23 cellular contexts compared by ENCODE assay signal in genomic region chr2:64284751-64285150, GRCh38.
DNase-seq lines count a peak whose midpoint lies in the region; ATAC-seq, FAIRE-seq and TF ChIP-seq lines count a peak whose summit lies in the region.
"Had no signal": no experiment of that assay in that cellular context is flagged by ENCODE, and none has a peak within 500 bp of the region (broad histone marks: within the 10 kb centered on the region; RNA-seq: fewer than 3 reads in every experiment).

No MANE protein-coding gene starts in this region.

- H2BK120ac ChIP-seq in neuronal stem cell (ENCODE audit: low read depth, low read length): no peak overlapping the region

- H2AK5ac ChIP-seq in neuronal stem cell (ENCODE audit: low read depth, low read length): no peak overlapping the region

- H3K79me2 ChIP-seq in GM12878 (ENCODE audit: control insufficient read depth, insufficient read depth, low read length): no peaks in the 10 kb centered on the region

- DNase-seq in left ventricle myocardium superior (peak; percentile 45), cardiac septum (ENCODE audit: low spot score) (no peak), GM12878 (ENCODE audit: low read depth, low spot score) (no peak), neuronal stem cell (ENCODE audit: low spot score) (no peak), tibial nerve (ENCODE audit: low spot score in 2 of 2) (no peak), lower lobe of right lung (no peak)
- DNase-seq: activated naive CD4-positive, alpha-beta T cell; CD4-positive, alpha-beta T cell; HCEC 1CT; islet precursor cell; mammary epithelial cell; MM.1S; naive thymus-derived CD4-positive, alpha-beta T cell; pancreas; SJCRH30; stimulated activated CD4-positive, alpha-beta T cell treated with anti-CD3 and anti-CD28 coated beads, Interleukin-2, amount 100 ng/mL, for 24 hours; stomach; T-helper 17 cell had no signal

- H2BK15ac ChIP-seq in neuronal stem cell (ENCODE audit: low read length): no peak overlapping the region

- FAIRE-seq in GM12878 (lab: Jason Lieb, UNC): no peak
- FAIRE-seq: pancreas, urothelium cell line had no signal

- no peak overlapping the region for H2BK12ac ChIP-seq in neuronal stem cell (ENCODE audit: low read length)

- ATAC-seq in left ventricle myocardium superior (peak; percentile 19), GM12878 (no peak), HG03378 (IDR thresholded peaks at IDR 0.05; ENCODE audit: unreplicated experiment) (no peak), HG03571 (IDR thresholded peaks at IDR 0.05; ENCODE audit: unreplicated experiment) (no peak), lower lobe of right lung (no peak)
- ATAC-seq: naive thymus-derived CD4-positive, alpha-beta T cell; T-helper 17 cell had no signal

- no peaks in the 10 kb centered on the region for H3K79me1 ChIP-seq in neuronal stem cell (ENCODE audit: low read depth, low read length)

- TF ChIP-seq POLR2A in GM12878 (IDR thresholded peaks at IDR 0.05; ENCODE audit: low read depth, low read length) (no peak), tibial nerve (IDR thresholded peaks at IDR 0.05) (no peak)

- H3K4me2 ChIP-seq in GM12878 (ENCODE audit: control insufficient read depth, insufficient read depth) (no peak overlapping the region), neuronal stem cell (ENCODE audit: insufficient read depth, low read length, poor library complexity, severe bottlenecking) (no peak overlapping the region)

- no TSS peak for BruUV-seq in GM12878 (replicated peaks; lab: Mats Ljungman, UMichigan)

- H3K4me3 ChIP-seq in GM12878 (no peak overlapping the region), neuronal stem cell (ENCODE audit: low read length in 2 of 2) (no peak overlapping the region), tibial nerve (no peak overlapping the region), lower lobe of right lung (no peak overlapping the region)
- H3K4me3 ChIP-seq: ascending aorta, pancreas, SJCRH30, stomach had no signal

- no peak overlapping the region for H2BK5ac ChIP-seq in neuronal stem cell (ENCODE audit: low read length)

- intact Hi-C loops in left ventricle myocardium superior (cut with micrococcal nuclease): no loop called here
- intact Hi-C loops in cardiac septum (cut with DNase I): loop anchor here (5.0 kb wide), 1 partner anchor 42 kb away; no protein-coding TSS in a partner anchor
- intact Hi-C loops in GM12878 (cut with micrococcal nuclease; ENCODE audit: unreplicated experiment): no loop called here
- intact Hi-C loops in lower lobe of right lung (cut with DNase I): no loop called here

- CTCF ChIA-PET in GM12878 (lab: Yijun Ruan, JAX): interaction anchor here (0.6 to 1.0 kb wide), 2 partner anchors 46 to 335 kb away, joined by 3 read pairs; no protein-coding TSS in a partner anchor

- 79% methylated on average over 3 of the region's 3 CpGs for WGBS in GM12878 (ENCODE audit: insufficient coverage, insufficient replicate concordance, low lambda C conversion rate, missing lambda C conversion rate)
- no CpG with 5 or more reads among the region's 3 CpGs for WGBS in neuronal stem cell (ENCODE audit: extremely low coverage in 2 of 2, insufficient read length in 2 of 2, insufficient replicate concordance in 1 of 2), 2 donors
- 28 to 32% methylated on average over 3 of the region's 3 CpGs for WGBS in tibial nerve, 2 donors

- POLR2A ChIA-PET in GM12878 (lab: Charles Lee): no interaction called here

- H3K9me3 ChIP-seq in GM12878 (replicated peaks; ENCODE audit: control insufficient read depth, insufficient read depth, low read length) (no peaks in the 10 kb centered on the region), neuronal stem cell (replicated peaks in 1 of 2; ENCODE audit: control insufficient read depth in 2 of 2, insufficient read depth in 1 of 2, low read depth in 1 of 2, low read length in 2 of 2) (no peaks in the 10 kb centered on the region), tibial nerve (no peaks in the 10 kb centered on the region), lower lobe of right lung (no peaks in the 10 kb centered on the region)
- H3K9me3 ChIP-seq: ascending aorta, pancreas, stomach had no signal

- no peaks in the 10 kb centered on the region for H4K20me1 ChIP-seq in GM12878 (ENCODE audit: control insufficient read depth, insufficient read depth)

- TF ChIP-seq CTCF in GM12878 (IDR thresholded peaks at IDR 0.05 in 2 of 3, conservative IDR thresholded peaks at IDR 0.05 in 1 of 3; ENCODE audit: control insufficient read depth in 2 of 3, extremely low read depth in 1 of 3, insufficient read depth in 1 of 3, low read depth in 3 of 3, low read length in 3 of 3) (no peak), tibial nerve (IDR thresholded peaks at IDR 0.05) (no peak), lower lobe of right lung (IDR thresholded peaks at IDR 0.05) (no peak)

- in situ Hi-C loops in GM12878 (cut with MboI): no loop called here

- no peak overlapping the region for H4K91ac ChIP-seq in neuronal stem cell (ENCODE audit: low read depth, low read length, poor library complexity)

- H3K4me1 ChIP-seq in GM12878 (ENCODE audit: control insufficient read depth, insufficient read depth, low read length) (peaks cover 13% of the 10 kb centered on the region), neuronal stem cell (ENCODE audit: control insufficient read depth in 2 of 2, insufficient read depth in 1 of 2, low read depth in 1 of 2, low read length in 2 of 2) (peaks cover 5% of the 10 kb centered on the region in 2 donors), tibial nerve (peaks cover 0 to 38% (median 11%) of the 10 kb centered on the region in 4 donors), lower lobe of right lung (peaks cover 19% of the 10 kb centered on the region)
- H3K4me1 ChIP-seq: pancreas had no signal

- no peak for TF ChIP-seq RAD21 in GM12878 (IDR thresholded peaks at IDR 0.05; ENCODE audit: insufficient read depth, low read depth, low read length)

- H4K8ac ChIP-seq in neuronal stem cell (ENCODE audit: low read depth, low read length): no peak overlapping the region

- peak overlapping the region; percentile 12 for H3K14ac ChIP-seq in neuronal stem cell (ENCODE audit: low read length)

- H2AFZ ChIP-seq in GM12878 (ENCODE audit: control insufficient read depth, low read depth, low read length) (peak overlapping the region; percentile 11), neuronal stem cell (ENCODE audit: low read length) (no peak overlapping the region)

- RAD21 ChIA-PET in GM12878 (lab: Charles Lee; ENCODE audit: unreplicated experiment): interaction anchor here (1.3 kb wide), 1 partner anchor 41 kb away, joined by 3 read pairs; no protein-coding TSS in a partner anchor

- no peak overlapping the region for H3K23ac ChIP-seq in neuronal stem cell (ENCODE audit: low read depth, low read length, poor library complexity)

- no peak for TF ChIP-seq EP300 in GM12878 (IDR thresholded peaks at IDR 0.05; ENCODE audit: borderline replicate concordance in 1 of 2, control insufficient read depth in 1 of 2, low read depth in 2 of 2, low read length in 2 of 2)
- TF ChIP-seq EP300 in tibial nerve (IDR thresholded peaks at IDR 0.05): no peak

- no peaks in the 10 kb centered on the region for H3K27me3 ChIP-seq in GM12878 (replicated peaks in 1 of 2; ENCODE audit: control insufficient read depth in 2 of 2, insufficient read depth in 2 of 2, low read length in 1 of 2)
- H3K27me3 ChIP-seq in neuronal stem cell (ENCODE audit: control insufficient read depth in 3 of 3, insufficient read depth in 3 of 3, low read depth in 1 of 3, low read length in 3 of 3): no peaks in the 10 kb centered on the region
- H3K27me3 ChIP-seq in tibial nerve: no peaks in the 10 kb centered on the region
- H3K27me3 ChIP-seq in lower lobe of right lung (ENCODE audit: low read depth): no peaks in the 10 kb centered on the region
- H3K27me3 ChIP-seq: ascending aorta, pancreas, SJCRH30, stomach had no signal

- H3K36me3 ChIP-seq in GM12878 (ENCODE audit: control insufficient read depth in 2 of 2, insufficient read depth in 2 of 2, low read length in 1 of 2) (no peaks in the 10 kb centered on the region), neuronal stem cell (replicated peaks in 1 of 2; ENCODE audit: control insufficient read depth in 2 of 2, insufficient read depth in 2 of 2, low read length in 2 of 2) (no peaks in the 10 kb centered on the region), tibial nerve (no peaks in the 10 kb centered on the region), lower lobe of right lung (no peaks in the 10 kb centered on the region)
- H3K36me3 ChIP-seq: ascending aorta, pancreas, SJCRH30, stomach had no signal

- no peak overlapping the region for H3K9ac ChIP-seq in GM12878 (ENCODE audit: control insufficient read depth, insufficient read depth, low read length)
- H3K9ac ChIP-seq in neuronal stem cell (ENCODE audit: low read depth, low read length, poor library complexity): no peak overlapping the region

- H3K27ac ChIP-seq in GM12878 (ENCODE audit: control insufficient read depth, insufficient read depth): no peak overlapping the region
- H3K27ac ChIP-seq in neuronal stem cell (replicated peaks; ENCODE audit: low read length): no peak overlapping the region
- no peak overlapping the region for H3K27ac ChIP-seq in tibial nerve
- no peak overlapping the region for H3K27ac ChIP-seq in lower lobe of right lung
- H3K27ac ChIP-seq: ascending aorta, pancreas, SJCRH30, VCaP had no signal

- H3K4ac ChIP-seq in neuronal stem cell (ENCODE audit: low read length): no peak overlapping the region

- SMC1A ChIA-PET in GM12878 (lab: Charles Lee; ENCODE audit: uncharacterized antibody, unreplicated experiment): interaction anchor here (1.1 to 3.0 kb wide), 4 partner anchors 11 to 178 kb away, joined by 3 to 10 read pairs (median 6); no protein-coding TSS in a partner anchor

- no peak overlapping the region for H3K18ac ChIP-seq in neuronal stem cell (ENCODE audit: low read length)

TF ChIP-seq in GM12878, 131 proteins besides CTCF, POLR2A, EP300 and RAD21 (continues in another document):
- TF ChIP-seq SIX5 (IDR thresholded peaks at IDR 0.05; ENCODE audit: low read depth, low read length, severe bottlenecking) (no peak), CBX5 (IDR thresholded peaks at IDR 0.05; ENCODE audit: low read depth) (no peak), ESRRA (IDR thresholded peaks at IDR 0.05; ENCODE audit: low read length) (no peak), NR2C1 (IDR thresholded peaks at IDR 0.05) (no peak), ELK1 (IDR thresholded peaks at IDR 0.05; ENCODE audit: low read depth, low read length) (no peak), WRNIP1 (IDR thresholded peaks at IDR 0.05; ENCODE audit: borderline replicate concordance, low read depth, low read length) (no peak)
